8 cellular contexts compared by ENCODE assay signal in genomic region chr17:51259574-51260236, GRCh38. TPM values are rescaled to one million over a fixed set of nuclear protein-coding genes. Genes with fewer than 3 reads are reported as not detected.
A peak's percentile ranks its signal among the peaks of the same experiment; 100 is the strongest.
DNase-seq lines count a peak whose midpoint lies in the region; ATAC-seq and TF ChIP-seq lines count a peak whose summit lies in the region.

Gene MBTD1, minus strand, starts transcription at chr17:51260049. Its CDS starts 34,888 bp downstream, at chr17:51225161.

- DNase-seq in GM03348 (ENCODE audit: low spot score) (peak; percentile 97), NCI-H1092 (lab: John Stamatoyannopoulos, UW) (peak; percentile 94), SKM-1 (lab: John Stamatoyannopoulos, UW; ENCODE audit: unreplicated experiment) (peak; percentile 94), glutamatergic neuron (peak; percentile 96), omental fat pad (ENCODE audit: low spot score) (peak; percentile 85)

- TF ChIP-seq CTCF in glutamatergic neuron (IDR thresholded peaks at IDR 0.05; ENCODE audit: partially characterized antibody, unreplicated experiment) (no peak), omental fat pad (IDR thresholded peaks at IDR 0.05) (no peak)

- peak; percentile 76 for ATAC-seq in HG02571 (IDR thresholded peaks at IDR 0.05; ENCODE audit: unreplicated experiment)
- ATAC-seq in omental fat pad (ENCODE audit: low FRiP score), result peak; percentile 94

- peaks cover 6% of the 10 kb centered on the region for H3K36me3 Mint-ChIP-seq in activated naive CD8-positive, alpha-beta T cell
- H3K36me3 Mint-ChIP-seq in glutamatergic neuron (ENCODE audit: unreplicated experiment), result no peaks in the 10 kb centered on the region

- peak within 1 kb of the TSS; percentile 99 for H3K27ac ChIP-seq in temporal lobe (ENCODE audit: low read depth, low read length)

- no peaks in the 10 kb centered on the region for H3K9me3 Mint-ChIP-seq in activated naive CD8-positive, alpha-beta T cell (ENCODE audit: low read depth)
- H3K9me3 Mint-ChIP-seq in glutamatergic neuron (ENCODE audit: unreplicated experiment), result peaks cover 11% of the 10 kb centered on the region

- peak within 1 kb of the TSS; percentile 97 for H3K27ac Mint-ChIP-seq in activated naive CD8-positive, alpha-beta T cell
- peak within 1 kb of the TSS; percentile 97 for H3K27ac Mint-ChIP-seq in glutamatergic neuron (ENCODE audit: unreplicated experiment)

- H3K4me3 Mint-ChIP-seq in activated naive CD8-positive, alpha-beta T cell, result peak within 1 kb of the TSS; percentile 95
- H3K4me3 Mint-ChIP-seq in glutamatergic neuron (ENCODE audit: unreplicated experiment), result peak within 1 kb of the TSS; percentile 88

- H3K27me3 Mint-ChIP-seq in activated naive CD8-positive, alpha-beta T cell, result no peaks in the 10 kb centered on the region
- H3K27me3 Mint-ChIP-seq in glutamatergic neuron (ENCODE audit: unreplicated experiment), result peaks cover 10% of the 10 kb centered on the region

- peaks cover 75% of the 10 kb centered on the region for H3K4me1 Mint-ChIP-seq in activated naive CD8-positive, alpha-beta T cell (ENCODE audit: low read depth)
- H3K4me1 Mint-ChIP-seq in glutamatergic neuron (ENCODE audit: low read depth, unreplicated experiment), result peaks cover 18% of the 10 kb centered on the region

RNA-seq across cellular contexts. Expression of gene MBTD1, which starts in this region (rescaled TPM):
- total RNA-seq in glutamatergic neuron (ENCODE audit: unreplicated experiment) (32.3 TPM), omental fat pad (10 to 100 TPM; 11.2 to 22.4 (median 15.6) TPM), temporal lobe (55.6 TPM)

Comparison
In these comparisons a context has a peak if more than half of its experiments do, and no peak if none do; other contexts are left out.
1. Peak in every context shown above with its lines: DNase-seq, ATAC-seq and H3K27ac ChIP-seq.